7 cellular contexts compared by ENCODE assay signal in genomic region chr9:5630038-5630507, GRCh38. TPM values are rescaled to one million over a fixed set of nuclear protein-coding genes. Genes with fewer than 3 reads are reported as not detected.
DNase-seq lines count a peak whose midpoint lies in the region; ATAC-seq and TF ChIP-seq lines count a peak whose summit lies in the region.

No MANE protein-coding gene starts in this region.

- H3K4me1 ChIP-seq in ES-I3 (ENCODE audit: insufficient read depth, low read length): peaks cover 26% of the 10 kb centered on the region
- peaks cover 57% of the 10 kb centered on the region for H3K4me1 ChIP-seq in Loucy (ENCODE audit: insufficient read depth, low read length, poor library complexity, severe bottlenecking)
- H3K4me1 ChIP-seq in right cardiac atrium (ENCODE audit: control insufficient read depth, insufficient read depth, low read length): no peaks in the 10 kb centered on the region
- peaks cover 45 to 64% of the 10 kb centered on the region in 2 donors for H3K4me1 ChIP-seq in gastrocnemius medialis

- H3K4me3 ChIP-seq in Loucy (ENCODE audit: low read length, poor library complexity, severe bottlenecking) (peak overlapping the region; percentile 95), right cardiac atrium (ENCODE audit: low read length) (peak overlapping the region; percentile 78), gastrocnemius medialis (peak overlapping the region; percentile 70 to 97 (median 94))

- H3K9ac ChIP-seq in ES-I3 (ENCODE audit: low read depth, low read length): peak overlapping the region; percentile 93
- peak overlapping the region; percentile 86 for H3K9ac ChIP-seq in Loucy (ENCODE audit: low read depth, low read length, poor library complexity, severe bottlenecking)

- H3K9me3 Mint-ChIP-seq in activated naive CD4-positive, alpha-beta T cell treated with anti-CD3 and anti-CD28 coated beads, Interleukin-2, amount 50 U/mL, for 72 hours: peaks cover 0 to 9% of the 10 kb centered on the region in 2 donors

- no peak for ATAC-seq in activated naive CD4-positive, alpha-beta T cell treated with anti-CD3 and anti-CD28 coated beads, Interleukin-2, amount 50 U/mL, for 72 hours
- ATAC-seq in right cardiac atrium (no peak), gastrocnemius medialis (no peak), HG03378 (IDR thresholded peaks at IDR 0.05; ENCODE audit: unreplicated experiment) (no peak)

- H2AFZ ChIP-seq in Loucy (ENCODE audit: low read length): peak overlapping the region; percentile 78; the same call in 1 of the 2 replicates

- peaks cover 3% of the 10 kb centered on the region; the same call in 1 of the 2 replicates for H3F3A ChIP-seq in Loucy (ENCODE audit: low read depth)

- H3K27ac ChIP-seq in right cardiac atrium (ENCODE audit: low read length) (peak overlapping the region; percentile 84), gastrocnemius medialis (peak overlapping the region; percentile 89 to 98 (median 93))

- H3K9me2 ChIP-seq in Loucy (replicated peaks; ENCODE audit: low read depth, low read length): no peaks in the 10 kb centered on the region

- WGBS in right cardiac atrium: 2% methylated on average over 7 of the region's 7 CpGs

- DNase-seq in activated naive CD4-positive, alpha-beta T cell treated with anti-CD3 and anti-CD28 coated beads, Interleukin-2, amount 50 U/mL, for 72 hours (ENCODE audit: low spot score in 2 of 2): no peak
- no peak for DNase-seq in right cardiac atrium
- no peak for DNase-seq in gastrocnemius medialis
- DNase-seq in NCI-H226: no peak

- no peak for TF ChIP-seq CTCF in Loucy (conservative IDR thresholded peaks at IDR 0.05; ENCODE audit: low read length)
- no peak for TF ChIP-seq CTCF in gastrocnemius medialis (IDR thresholded peaks at IDR 0.05 in 4 of 5, conservative IDR thresholded peaks at IDR 0.05 in 1 of 5)

- intact Hi-C loops in right cardiac atrium (cut with DNase I): no loop called here
- intact Hi-C loops in gastrocnemius medialis (cut with DNase I; ENCODE audit: low total_unique reads): no loop called here

- H3K36me3 ChIP-seq in ES-I3 (ENCODE audit: insufficient read depth, low read length) (no peaks in the 10 kb centered on the region), Loucy (ENCODE audit: insufficient read depth, low read length) (no peaks in the 10 kb centered on the region), gastrocnemius medialis (no peaks in the 10 kb centered on the region)

- H3K9me3 ChIP-seq in ES-I3 (ENCODE audit: control insufficient read depth, insufficient read depth, low read length) (no peaks in the 10 kb centered on the region), Loucy (ENCODE audit: insufficient read depth, low read depth, low read length) (peaks cover 4% of the 10 kb centered on the region; the same call in 1 of the 2 replicates), right cardiac atrium (ENCODE audit: control insufficient read depth, low read length) (no peaks in the 10 kb centered on the region), gastrocnemius medialis (no peaks in the 10 kb centered on the region)

- peaks cover 92% of the 10 kb centered on the region for H3K79me2 ChIP-seq in Loucy (ENCODE audit: insufficient read depth, low read length)

- H4K20me1 ChIP-seq in Loucy (ENCODE audit: insufficient read depth, low read length, poor library complexity, severe bottlenecking): peaks cover 35% of the 10 kb centered on the region

- no peak for TF ChIP-seq POLR2A in gastrocnemius medialis (IDR thresholded peaks at IDR 0.05)

- H3K27me3 ChIP-seq in Loucy (ENCODE audit: insufficient read depth, low read length, poor library complexity, severe bottlenecking) (no peaks in the 10 kb centered on the region), right cardiac atrium (ENCODE audit: control insufficient read depth, insufficient read depth) (no peaks in the 10 kb centered on the region), gastrocnemius medialis (no peaks in the 10 kb centered on the region)

- H3K4me2 ChIP-seq in Loucy (ENCODE audit: low read depth, low read length, poor library complexity, severe bottlenecking): peak overlapping the region; percentile 93

- H3K27ac Mint-ChIP-seq in activated naive CD4-positive, alpha-beta T cell treated with anti-CD3 and anti-CD28 coated beads, Interleukin-2, amount 50 U/mL, for 72 hours: peak overlapping the region; percentile 94 to 99

- peaks cover 29 to 36% of the 10 kb centered on the region in 2 donors for H3K36me3 Mint-ChIP-seq in activated naive CD4-positive, alpha-beta T cell treated with anti-CD3 and anti-CD28 coated beads, Interleukin-2, amount 50 U/mL, for 72 hours

- in situ Hi-C loops in gastrocnemius medialis (cut with MboI; ENCODE audit: low sequenced_read_pairs in 4 of 4): loop anchor here in 1 of 4 donors (25.0 kb wide), 1 partner anchor 382 kb away; the partner anchor contains the start of gene RANBP6

RNA-seq across cellular contexts. Expression of gene RIC1, which starts 1.2 kb away (rescaled TPM):
- 10 to 100 TPM; 25.6 to 26.7 TPM for total RNA-seq in activated naive CD4-positive, alpha-beta T cell treated with anti-CD3 and anti-CD28 coated beads, Interleukin-2, amount 50 U/mL, for 72 hours
- 10 to 100 TPM in 3 of 4 donors, 1 to 10 TPM in 1; 10.0 to 11.7 (median 11.4) TPM for total RNA-seq in right cardiac atrium
- 3.2 TPM for polyA plus RNA-seq in right cardiac atrium
- total RNA-seq in gastrocnemius medialis: 100 to 1,000 TPM in 1 of 4 donors, 10 to 100 TPM in 3; 34.0 to 153 (median 37.3) TPM
